8 cellular contexts compared by ENCODE assay signal in genomic region chr9:2158111-2158610, GRCh38.
DNase-seq lines count a peak whose midpoint lies in the region; ATAC-seq and TF ChIP-seq lines count a peak whose summit lies in the region.

No MANE protein-coding gene starts in this region.

- TF ChIP-seq CTCF in nephron (IDR thresholded peaks at IDR 0.05; ENCODE audit: unreplicated experiment in 3 of 3), result peak in 2 of 3 experiments; percentile 21 to 36
- no peak for TF ChIP-seq CTCF in transverse colon (IDR thresholded peaks at IDR 0.05)

- H3K9me3 ChIP-seq in transverse colon, result no peaks in the 10 kb centered on the region

- H3K4me1 ChIP-seq in transverse colon, result peaks cover 0 to 41% (median 12%) of the 10 kb centered on the region in 4 donors

- no peaks in the 10 kb centered on the region for H3K9me3 Mint-ChIP-seq in nephron

- no peak for TF ChIP-seq EP300 in transverse colon (IDR thresholded peaks at IDR 0.05; ENCODE audit: low read depth)

- H3K4me1 Mint-ChIP-seq in nephron, result peaks cover 59% of the 10 kb centered on the region

- DNase-seq in activated naive CD4-positive, alpha-beta T cell treated with Interleukin-2 at 50 U/mL for 16 hours, result peak; percentile 34
- no peak for DNase-seq in activated naive CD4-positive, alpha-beta T cell (lab: John Stamatoyannopoulos, UW)
- DNase-seq in NCI-H748 (lab: John Stamatoyannopoulos, UW; ENCODE audit: unreplicated experiment) (peak; percentile 49), activated T-cell treated with anti-CD3 and anti-CD28 coated beads for 4 hours (peak; percentile 15), fibroblast of peridontal ligament (ENCODE audit: extremely low read depth) (peak; percentile 79), transverse colon (peak; percentile 47)

- in situ Hi-C loops in transverse colon (cut with MboI; ENCODE audit: low pct_ligation_motif_present in 1 of 4, low pct_unique_long_range_greater_than_20kb in 1 of 4, low sequenced_read_pairs in 3 of 4), result no loop called here

- peak overlapping the region; percentile 57 to 71 (median 65) for H3K27ac ChIP-seq in transverse colon

- no peaks in the 10 kb centered on the region for H3K27me3 ChIP-seq in transverse colon

- H3K4me3 ChIP-seq in transverse colon, result peak overlapping the region; percentile 19 to 46 (median 34)

- H3K36me3 ChIP-seq in transverse colon, result peaks cover 0 to 10% (median 0%) of the 10 kb centered on the region in 4 donors

- intact Hi-C loops in transverse colon (cut with DNase I; ENCODE audit: low total_unique reads), result no loop called here

- H3K4me3 Mint-ChIP-seq in nephron, result peak overlapping the region; percentile 77 to 89 (median 89)

- H3K36me3 Mint-ChIP-seq in nephron (ENCODE audit: low read depth), result peaks cover 12% of the 10 kb centered on the region

- peak overlapping the region; percentile 95 to 99 (median 97) for H3K27ac Mint-ChIP-seq in nephron

- no peaks in the 10 kb centered on the region for H3K27me3 Mint-ChIP-seq in nephron (ENCODE audit: low read depth)

- peak; percentile 46 for ATAC-seq in HG03039 (IDR thresholded peaks at IDR 0.05; ENCODE audit: unreplicated experiment)

- 0% methylated on average over 8 to 13 of the region's 13 CpGs for WGBS in transverse colon (ENCODE audit: low coverage in 1 of 2), 2 donors

- no peak for TF ChIP-seq POLR2A in transverse colon (IDR thresholded peaks at IDR 0.05)

Comparison
In these comparisons a context has a peak if more than half of its experiments do, and no peak if none do; other contexts are left out.
1. DNase-seq: peak in activated naive CD4-positive, alpha-beta T cell treated with Interleukin-2 at 50 U/mL for 16 hours (single experiment), NCI-H748 (single experiment), activated T-cell treated with anti-CD3 and anti-CD28 coated beads for 4 hours (single experiment), fibroblast of peridontal ligament (single experiment) and transverse colon (single experiment); none in activated naive CD4-positive, alpha-beta T cell (0 of 4).
2. CTCF ChIP-seq: peak in nephron (2 of 3); none in transverse colon (0 of 5).